Comparison of ENCODE assay signal across 23 cellular contexts in the genomic region with DNA sequence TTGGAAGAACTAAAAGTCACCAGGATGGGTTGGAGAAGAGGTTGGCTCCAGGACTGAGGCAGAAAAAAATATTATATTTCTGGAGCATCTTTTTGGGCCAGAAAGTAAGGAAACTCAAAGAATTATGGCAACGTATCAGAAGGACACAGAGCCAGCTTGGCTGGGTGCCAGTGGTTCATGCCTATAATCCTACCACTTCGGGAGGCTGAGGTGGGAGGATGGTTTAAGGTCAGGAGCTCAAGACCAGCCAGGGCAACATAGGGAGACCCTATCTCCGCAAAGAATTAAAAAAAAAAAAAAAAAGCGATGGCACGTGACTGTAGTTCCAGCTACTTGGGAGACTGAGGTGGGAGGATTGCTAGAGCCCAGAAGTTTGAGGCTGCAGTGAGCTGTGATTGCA.
DNase-seq lines count a peak whose midpoint lies in the region; ATAC-seq, FAIRE-seq and TF ChIP-seq lines count a peak whose summit lies in the region.
"Had no signal": no experiment of that assay in that cellular context is flagged by ENCODE, and none has a peak within 500 bp of the region (broad histone marks: within the 10 kb centered on the region; RNA-seq: fewer than 3 reads in every experiment).

No MANE protein-coding gene starts in this region.

- H4K91ac ChIP-seq in H1 (replicated peaks; ENCODE audit: insufficient read length, low read length), result no peak overlapping the region

- H3K23me2 ChIP-seq in H1 (ENCODE audit: low read depth, low read length), result no peaks in the 10 kb centered on the region; the same call in 1 of the 2 replicates

- no peak overlapping the region for H2BK20ac ChIP-seq in H1 (ENCODE audit: low read length)

- WGBS in HepG2 (ENCODE audit: low lambda C conversion rate), result 70% methylated on average over 5 of the region's 5 CpGs
- WGBS in right lobe of liver (ENCODE audit: insufficient coverage, low coverage, low lambda C conversion rate, missing lambda C conversion rate), result 75% methylated on average over 5 of the region's 5 CpGs
- 90% methylated on average over 4 of the region's 5 CpGs; no CpG with 5 or more reads in 1 of the 2 experiments for WGBS in H1 (ENCODE audit: extremely low coverage in 1 of 2, insufficient coverage in 1 of 2, insufficient read length in 1 of 2, insufficient replicate concordance in 2 of 2, low coverage in 1 of 2, low lambda C conversion rate in 2 of 2, missing lambda C conversion rate in 1 of 2), 2 experiments

- no peak overlapping the region for H4K8ac ChIP-seq in H1 (ENCODE audit: extremely low read depth, insufficient read depth, low read length)

- peaks cover 0 to 11% of the 10 kb centered on the region in 2 donors for H3K4me1 Mint-ChIP-seq in natural killer cell treated with Interleukin-12 subunit alpha and Interleukin-12 subunit beta and Interleukin-15 and Interleukin-18, amount 100 ng/mL, for 72 hours (ENCODE audit: low read depth in 2 of 2)

- in situ Hi-C loops in HepG2 (cut with HindIII; ENCODE audit: extremely low pct_ligation_motif_present, low pct_unique_long_range_greater_than_20kb) (no loop called here), GM13976 (cut with MboI; ENCODE audit: low sequenced_read_pairs, unreplicated experiment) (no loop called here)

- no peaks in the 10 kb centered on the region for H3K79me1 ChIP-seq in H1 (ENCODE audit: low read depth, low read length)

- H3K9ac ChIP-seq in HepG2 (ENCODE audit: insufficient read depth, low read depth, low read length), result no peak overlapping the region
- no peak overlapping the region for H3K9ac ChIP-seq in H1 (replicated peaks in 1 of 4; ENCODE audit: extremely low read depth in 1 of 4, low read depth in 3 of 4, low read length in 3 of 4)
- H3K9ac ChIP-seq: BLaER1 treated with 17β-estradiol and CSF1 and Interleukin-3, amounts not matched to agents 10 nM and 100 nM had no signal

- peaks cover 5% of the 10 kb centered on the region for H3K36me3 Mint-ChIP-seq in natural killer cell treated with Interleukin-12 subunit alpha and Interleukin-12 subunit beta and Interleukin-15 and Interleukin-18, amount 100 ng/mL, for 72 hours

- no peak overlapping the region for H2AFZ ChIP-seq in HepG2 (ENCODE audit: low read length)
- no peak overlapping the region for H2AFZ ChIP-seq in H1 (ENCODE audit: low read length)
- H2AFZ ChIP-seq: GM23338 had no signal

- H3K4me2 ChIP-seq in HepG2 (ENCODE audit: low read depth, low read length) (no peak overlapping the region), H1 (ENCODE audit: insufficient read depth in 1 of 2, low read depth in 2 of 2, low read length in 2 of 2) (no peak overlapping the region)
- H3K4me2 ChIP-seq: BLaER1 treated with 17β-estradiol and CSF1 and Interleukin-3, amounts not matched to agents 10 nM and 100 nM; GM23338 had no signal

- H3K56ac ChIP-seq in H1 (replicated peaks; ENCODE audit: insufficient read length, low read depth, low read length), result no peak overlapping the region

- H2BK12ac ChIP-seq in H1 (ENCODE audit: low read depth, low read length), result 0 out of 2 replicates have a peak overlapping the region, but pooled peaks have one; percentile 9

- H4K20me1 ChIP-seq in HepG2 (ENCODE audit: insufficient read depth, low read length), result no peaks in the 10 kb centered on the region
- peaks cover 0 to 2% of the 10 kb centered on the region in 2 experiments for H4K20me1 ChIP-seq in H1 (replicated peaks in 1 of 2; ENCODE audit: control insufficient read depth in 1 of 2, insufficient read depth in 2 of 2, low read length in 2 of 2)

- DNase-seq in HepG2 (ENCODE audit: low spot score) (no peak), right lobe of liver (no peak), H1 (ENCODE audit: low read depth in 1 of 2, low spot score in 2 of 2) (no peak), sciatic nerve (ENCODE audit: low spot score) (peak; percentile 56), GM13976 (ENCODE audit: low spot score) (no peak), uterus (no peak)
- DNase-seq in natural killer cell treated with Interleukin-12 subunit alpha and Interleukin-12 subunit beta and Interleukin-15 and Interleukin-18, amount 100 ng/mL, for 72 hours (ENCODE audit: low spot score), result no peak
- DNase-seq: CD8-positive, alpha-beta memory T cell; COR-L47; DMS 273 treated with DMSO at 0.1 percent for 48 hours; DMS53; DND-41; EL; H7; HFFc6; IMR-90 had no signal

- ATAC-seq in HepG2 (no peak), right lobe of liver (no peak), sciatic nerve (no peak)
- ATAC-seq in natural killer cell treated with Interleukin-12 subunit alpha and Interleukin-12 subunit beta and Interleukin-15 and Interleukin-18, amount 100 ng/mL, for 72 hours, result no peak
- ATAC-seq: GM23338, HCT116 had no signal

- H3K27me3 ChIP-seq in HepG2 (ENCODE audit: control insufficient read depth in 1 of 2, insufficient read depth in 2 of 2, low read length in 2 of 2) (no peaks in the 10 kb centered on the region), right lobe of liver (no peaks in the 10 kb centered on the region), H1 (replicated peaks in 1 of 4; ENCODE audit: control insufficient read depth in 3 of 4, extremely low read depth in 1 of 4, insufficient read depth in 3 of 4, low read length in 3 of 4) (peaks cover 0 to 3% (median 0%) of the 10 kb centered on the region in 4 experiments; a peak in 1 of 7 replicates), uterus (no peaks in the 10 kb centered on the region)
- H3K27me3 ChIP-seq: BLaER1 treated with 17β-estradiol and CSF1 and Interleukin-3, amounts not matched to agents 10 nM and 100 nM had no signal

- CTCF ChIA-PET in HepG2 (lab: Yijun Ruan, JAX; ENCODE audit: low intra/inter-chr PET ratio, low total read pairs), result no interaction called here
- CTCF ChIA-PET in H1 (lab: Charles Lee; ENCODE audit: partially characterized antibody), result interaction anchor here (0.6 to 1.4 kb wide), 3 partner anchors 26 to 1404 kb away, joined by 3 to 4 read pairs (median 3); no protein-coding TSS in a partner anchor

- no peak for TF ChIP-seq EP300 in HepG2 (IDR thresholded peaks at IDR 0.05; ENCODE audit: low read depth in 2 of 2, low read length in 2 of 2)
- TF ChIP-seq EP300 in HepG2 (CRISPR knock-in tag; IDR thresholded peaks at IDR 0.05; ENCODE audit: borderline replicate concordance), result no peak
- no peak for TF ChIP-seq EP300 in H1 (IDR thresholded peaks at IDR 0.05; ENCODE audit: borderline replicate concordance in 1 of 2, low read depth in 2 of 2, low read length in 2 of 2)

- FAIRE-seq in HepG2 (lab: Jason Lieb, UNC) (no peak), H1 (lab: Jason Lieb, UNC) (no peak)
- FAIRE-seq: GM12891, GM18507 had no signal

- peaks cover 0 to 7% of the 10 kb centered on the region in 2 donors for H3K27me3 Mint-ChIP-seq in natural killer cell treated with Interleukin-12 subunit alpha and Interleukin-12 subunit beta and Interleukin-15 and Interleukin-18, amount 100 ng/mL, for 72 hours
- H3K27me3 Mint-ChIP-seq: B cell had no signal

- H2AK5ac ChIP-seq in H1 (ENCODE audit: low read depth, low read length), result no peak overlapping the region

- no peak overlapping the region for H3K4ac ChIP-seq in H1 (replicated peaks; ENCODE audit: insufficient read length, low read depth, low read length)

- H3K79me2 ChIP-seq in HepG2 (ENCODE audit: insufficient read depth, low read length) (no peaks in the 10 kb centered on the region), H1 (ENCODE audit: control insufficient read depth in 1 of 2, insufficient read depth in 2 of 2, low read length in 2 of 2) (no peaks in the 10 kb centered on the region)

- no peak overlapping the region for H3K23ac ChIP-seq in H1 (ENCODE audit: insufficient read length)

- TF ChIP-seq POLR2A in HepG2 (IDR thresholded peaks at IDR 0.05; ENCODE audit: insufficient read depth in 1 of 2, low read depth in 2 of 2, low read length in 2 of 2) (no peak), right lobe of liver (IDR thresholded peaks at IDR 0.05) (no peak), H1 (IDR thresholded peaks at IDR 0.05; ENCODE audit: control extremely low read depth in 1 of 2, low read depth in 2 of 2, low read length in 2 of 2) (no peak), uterus (IDR thresholded peaks at IDR 0.05) (no peak)

- H3K4me3 ChIP-seq in HepG2 (replicated peaks in 1 of 3; ENCODE audit: insufficient read depth in 1 of 3, low read depth in 2 of 3, low read length in 3 of 3) (no peak overlapping the region), right lobe of liver (no peak overlapping the region), H1 (ENCODE audit: extremely low read depth in 1 of 4, insufficient read depth in 2 of 4, low read depth in 3 of 4, low read length in 4 of 4) (no peak overlapping the region), uterus (no peak overlapping the region)
- H3K4me3 ChIP-seq: BLaER1 treated with 17β-estradiol and CSF1 and Interleukin-3, amounts not matched to agents 10 nM and 100 nM; GM23338 had no signal

- peaks cover 38% of the 10 kb centered on the region for H3K4me1 ChIP-seq in HepG2 (ENCODE audit: insufficient read depth, low read length)
- H3K4me1 ChIP-seq in right lobe of liver, result peaks cover 0 to 21% (median 9%) of the 10 kb centered on the region in 4 donors
- H3K4me1 ChIP-seq in H1 (replicated peaks in 1 of 4; ENCODE audit: control insufficient read depth in 3 of 4, insufficient read depth in 4 of 4, low read length in 3 of 4), result peaks cover 4 to 27% (median 15%) of the 10 kb centered on the region in 4 experiments
- H3K4me1 ChIP-seq in uterus, result peaks cover 0 to 12% of the 10 kb centered on the region in 2 donors

- H4K5ac ChIP-seq in H1 (ENCODE audit: insufficient read length, low read depth, low read length), result no peak overlapping the region

- peak overlapping the region in 1 of 2 donors; percentile 22 for H3K27ac Mint-ChIP-seq in natural killer cell treated with Interleukin-12 subunit alpha and Interleukin-12 subunit beta and Interleukin-15 and Interleukin-18, amount 100 ng/mL, for 72 hours
- H3K27ac Mint-ChIP-seq: B cell, GM23338, HFFc6 had no signal

- BruUV-seq in HepG2 (replicated peaks; lab: Mats Ljungman, UMichigan), result no TSS peak

- POLR2A ChIA-PET in HepG2 (lab: Yijun Ruan, JAX) (interaction anchor here (1.2 kb wide), 1 partner anchor 108 kb away, joined by 3 read pairs; a partner anchor contains a TSS), H1 (lab: Charles Lee; ENCODE audit: partially characterized antibody) (interaction anchor here (0.6 to 1.0 kb wide), 2 partner anchors 17 to 108 kb away, joined by 4 to 6 read pairs; a partner anchor contains a TSS)

- TF ChIP-seq RAD21 in HepG2 (CRISPR knock-in tag; IDR thresholded peaks at IDR 0.05) (no peak), H1 (IDR thresholded peaks at IDR 0.05 in 1 of 2, conservative IDR thresholded peaks at IDR 0.05 in 1 of 2; ENCODE audit: low read depth in 2 of 2, low read length in 2 of 2) (no peak)

- no peak overlapping the region for H2BK120ac ChIP-seq in H1 (replicated peaks; ENCODE audit: low read depth, low read length)

- no peak overlapping the region for H3K27ac ChIP-seq in HepG2 (ENCODE audit: extremely low read length, insufficient read depth, low read length)
- no peak overlapping the region for H3K27ac ChIP-seq in right lobe of liver
- H3K27ac ChIP-seq in H1 (ENCODE audit: low read depth, low read length), result no peak overlapping the region
- H3K27ac ChIP-seq in uterus, result no peak overlapping the region
- H3K27ac ChIP-seq: BLaER1 treated with 17β-estradiol and CSF1 and Interleukin-3, amounts not matched to agents 10 nM and 100 nM; HL-60 had no signal

- H3K18ac ChIP-seq in H1 (ENCODE audit: extremely low read depth, low read length), result no peak overlapping the region

- no peaks in the 10 kb centered on the region for H3K36me3 ChIP-seq in HepG2 (replicated peaks in 1 of 2; ENCODE audit: control insufficient read depth in 1 of 2, insufficient read depth in 2 of 2, low read length in 2 of 2)
- no peaks in the 10 kb centered on the region for H3K36me3 ChIP-seq in right lobe of liver
- no peaks in the 10 kb centered on the region; a peak in 1 of 8 replicates for H3K36me3 ChIP-seq in H1 (ENCODE audit: control insufficient read depth in 2 of 4, insufficient read depth in 4 of 4, low read length in 3 of 4)
- H3K36me3 ChIP-seq in uterus, result no peaks in the 10 kb centered on the region

- no peak overlapping the region for H3K4me3 Mint-ChIP-seq in natural killer cell treated with Interleukin-12 subunit alpha and Interleukin-12 subunit beta and Interleukin-15 and Interleukin-18, amount 100 ng/mL, for 72 hours
- H3K4me3 Mint-ChIP-seq: B cell; CD8-positive, alpha-beta memory T cell; GM23338; HFFc6 had no signal

- H2BK5ac ChIP-seq in H1 (ENCODE audit: low read depth, low read length), result no peak overlapping the region

- no peaks in the 10 kb centered on the region for H3K9me3 Mint-ChIP-seq in natural killer cell treated with Interleukin-12 subunit alpha and Interleukin-12 subunit beta and Interleukin-15 and Interleukin-18, amount 100 ng/mL, for 72 hours

- TF ChIP-seq CTCF in HepG2 (CRISPR knock-in tag; IDR thresholded peaks at IDR 0.05) (no peak), right lobe of liver (IDR thresholded peaks at IDR 0.05) (no peak), H1 (IDR thresholded peaks at IDR 0.05; ENCODE audit: control extremely low read depth in 1 of 3, insufficient read depth in 1 of 3, low read depth in 1 of 3, low read length in 3 of 3) (no peak), GM13976 (IDR thresholded peaks at IDR 0.05; ENCODE audit: borderline replicate concordance, control extremely low read depth, extremely low read depth, insufficient read depth, missing control alignments) (no peak), uterus (IDR thresholded peaks at IDR 0.05) (no peak)

- H2BK15ac ChIP-seq in H1 (ENCODE audit: low read length), result no peak overlapping the region

- no peak overlapping the region for H3K14ac ChIP-seq in H1 (ENCODE audit: insufficient read length)

- peaks cover 9% of the 10 kb centered on the region; the same call in 1 of the 2 replicates for H3K9me3 ChIP-seq in HepG2 (ENCODE audit: low read length)
- H3K9me3 ChIP-seq in right lobe of liver, result peaks cover 0 to 2% (median 0%) of the 10 kb centered on the region in 4 donors
- H3K9me3 ChIP-seq in H1 (ENCODE audit: insufficient read depth in 2 of 2, low read depth in 1 of 2, low read length in 1 of 2), result no peaks in the 10 kb centered on the region
- peaks cover 0 to 8% of the 10 kb centered on the region in 2 donors for H3K9me3 ChIP-seq in uterus

- intact Hi-C loops in HepG2 (cut with micrococcal nuclease; ENCODE audit: unreplicated experiment) (no loop called here), right lobe of liver (cut with DNase I) (no loop called here), sciatic nerve (cut with DNase I) (no loop called here), uterus (cut with DNase I; ENCODE audit: low total_unique reads) (no loop called here)
